22 cellular contexts compared by ENCODE assay signal in the genomic region with DNA sequence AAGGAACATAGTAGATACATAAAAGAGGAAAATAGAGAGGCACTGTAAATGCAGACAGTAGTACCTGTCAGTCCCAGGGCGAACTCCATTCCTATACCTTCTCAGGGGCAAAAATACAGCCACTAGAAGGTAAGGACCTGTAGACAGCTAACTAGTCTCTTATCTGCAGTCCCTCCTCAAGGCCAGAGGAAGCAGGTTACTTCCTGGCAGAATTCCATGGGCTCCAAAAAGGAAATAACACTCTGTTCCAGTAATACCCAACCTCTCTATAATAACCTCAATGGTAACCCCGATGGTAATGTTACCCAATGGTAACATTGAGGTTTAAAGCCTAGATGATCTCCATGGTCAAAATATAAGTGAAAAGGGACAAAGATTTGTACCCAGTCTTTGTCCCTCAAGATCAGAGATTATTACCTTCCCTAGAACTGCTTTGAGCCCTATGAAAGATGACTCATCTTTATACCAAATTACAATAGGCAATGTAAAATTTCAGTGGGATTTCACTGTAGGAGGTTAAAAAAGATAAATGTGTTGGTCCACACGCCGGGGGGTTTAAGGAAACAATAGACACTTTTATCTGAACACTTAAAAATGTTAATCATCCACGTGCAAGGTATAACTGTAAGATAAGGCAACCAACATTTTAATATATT.
DNase-seq lines count a peak whose midpoint lies in the region; ATAC-seq and TF ChIP-seq lines count a peak whose summit lies in the region.
"Had no signal": no experiment of that assay in that cellular context is flagged by ENCODE, and none has a peak within 500 bp of the region (broad histone marks: within the 10 kb centered on the region; RNA-seq: fewer than 3 reads in every experiment).

No MANE protein-coding gene starts in this region.

- H3K4me2 ChIP-seq in HCT116 (ENCODE audit: low read length) (peak overlapping the region; percentile 17; the same call in 1 of the 2 replicates), mesendoderm (ENCODE audit: low read length) (no peak overlapping the region)

- no peak overlapping the region for H2BK5ac ChIP-seq in mesendoderm (ENCODE audit: low read length)

- H3K4me1 ChIP-seq in HCT116 (ENCODE audit: control insufficient read depth in 1 of 2, insufficient read depth in 2 of 2, low read length in 2 of 2): peaks cover 7 to 10% of the 10 kb centered on the region in 2 experiments
- H3K4me1 ChIP-seq in mesendoderm (ENCODE audit: control insufficient read depth, low read depth, low read length): no peaks in the 10 kb centered on the region

- TF ChIP-seq POLR2A in HCT116 (IDR thresholded peaks at IDR 0.05; ENCODE audit: borderline replicate concordance, extremely low read depth, insufficient read depth, insufficient read length): no peak

- H3K27me3 ChIP-seq in HCT116 (ENCODE audit: insufficient read depth, low read length): no peaks in the 10 kb centered on the region
- H3K27me3 ChIP-seq in mesendoderm (ENCODE audit: insufficient read depth, low read length, poor library complexity): no peaks in the 10 kb centered on the region

- no peak overlapping the region for H2BK120ac ChIP-seq in mesendoderm (ENCODE audit: low read depth, low read length)

- H3K9ac ChIP-seq in HCT116 (ENCODE audit: low read length) (no peak overlapping the region), mesendoderm (ENCODE audit: low read length) (no peak overlapping the region)

- H3K36me3 Mint-ChIP-seq in endothelial cell (ENCODE audit: low read depth, unreplicated experiment) (no peaks in the 10 kb centered on the region), type B pancreatic cell (no peaks in the 10 kb centered on the region)
- no peaks in the 10 kb centered on the region for H3K36me3 Mint-ChIP-seq in activated CD8-positive, alpha-beta T cell treated with anti-CD3 and anti-CD28 coated beads, Interleukin-2, amount 10 ng/mL, durations not matched to agents 7 days and 5 days (ENCODE audit: low read depth)

- no peak for TF ChIP-seq RAD21 in HCT116 (IDR thresholded peaks at IDR 0.05; ENCODE audit: low read depth)

- intact Hi-C loops in HCT116 (cut with micrococcal nuclease): no loop called here

- no TSS peak for BruUV-seq in HCT116 (replicated peaks; lab: Mats Ljungman, UMichigan)

- POLR2A ChIA-PET in HCT116 (lab: Charles Lee): no interaction called here
- POLR2A ChIA-PET in activated CD8-positive, alpha-beta T cell treated with anti-CD3 and anti-CD28 coated beads, Interleukin-2, amount 10 ng/mL, durations not matched to agents 7 days and 5 days (lab: Charles Lee): no interaction called here

- no peak for DNase-seq in HCT116 (ENCODE audit: low read depth, low spot score)
- DNase-seq in NCI-H146 (lab: John Stamatoyannopoulos, UW): peak; percentile 46
- no peak for DNase-seq in endothelial cell (ENCODE audit: low spot score)
- peak; percentile 28 for DNase-seq in mesendoderm
- DNase-seq in type B pancreatic cell (ENCODE audit: extremely low spot score, unreplicated experiment): no peak
- no peak for DNase-seq in stimulated activated CD4-positive, alpha-beta T cell treated with anti-CD3 and anti-CD28 coated beads, Interleukin-4, amount 100 ng/mL, for 1 hour
- DNase-seq in activated CD8-positive, alpha-beta T cell treated with anti-CD3 and anti-CD28 coated beads, Interleukin-2, amount 10 ng/mL, durations not matched to agents 7 days and 5 days: no peak
- DNase-seq: ACHN, AML-193, COR-L47, DMS53, HCEC 1CT, KG1, NCI-H1048, NCI-H1436 treated with DMSO at 0.1 percent for 48 hours, NCI-H2081 treated with DMSO at 0.1 percent for 48 hours, NCI-H524 treated with DMSO at 0.1 percent for 48 hours, SHP77 treated with DMSO at 0.1 percent for 48 hours had no signal

- no peaks in the 10 kb centered on the region for H3K9me3 ChIP-seq in HCT116 (ENCODE audit: control insufficient read depth in 1 of 2, insufficient read depth in 1 of 2, low read depth in 1 of 2, low read length in 2 of 2)

- H4K8ac ChIP-seq in mesendoderm (ENCODE audit: low read depth, low read length): no peak overlapping the region

- H3K79me2 ChIP-seq in HCT116 (ENCODE audit: insufficient read depth, low read length): peaks cover 6% of the 10 kb centered on the region; the same call in 1 of the 2 replicates
- no peaks in the 10 kb centered on the region for H3K79me2 ChIP-seq in mesendoderm (ENCODE audit: control insufficient read depth, insufficient read depth, low read length)

- H3K27me3 Mint-ChIP-seq in endothelial cell (ENCODE audit: unreplicated experiment) (peaks cover 1% of the 10 kb centered on the region), type B pancreatic cell (no peaks in the 10 kb centered on the region)
- H3K27me3 Mint-ChIP-seq in activated CD8-positive, alpha-beta T cell treated with anti-CD3 and anti-CD28 coated beads, Interleukin-2, amount 10 ng/mL, durations not matched to agents 7 days and 5 days (ENCODE audit: low read depth): no peaks in the 10 kb centered on the region

- H2BK15ac ChIP-seq in mesendoderm (replicated peaks; ENCODE audit: low read depth): no peak overlapping the region

- H3K4me3 ChIP-seq in HCT116 (replicated peaks in 1 of 2; ENCODE audit: low read depth in 1 of 2, low read length in 2 of 2): no peak overlapping the region
- H3K4me3 ChIP-seq in mesendoderm (ENCODE audit: low read length): no peak overlapping the region

- no peak overlapping the region for H3K23ac ChIP-seq in mesendoderm (ENCODE audit: low read length)

- H3K27ac Mint-ChIP-seq in endothelial cell (ENCODE audit: unreplicated experiment) (peak overlapping the region; percentile 62), type B pancreatic cell (no peak overlapping the region)
- H3K27ac Mint-ChIP-seq in activated CD8-positive, alpha-beta T cell treated with anti-CD3 and anti-CD28 coated beads, Interleukin-2, amount 10 ng/mL, durations not matched to agents 7 days and 5 days: no peak overlapping the region
- H3K27ac Mint-ChIP-seq: CD14-positive monocyte had no signal

- H3K4ac ChIP-seq in mesendoderm (ENCODE audit: low read depth, low read length): no peak overlapping the region

- H3K27ac ChIP-seq in HCT116 (ENCODE audit: low read depth, low read length) (no peak overlapping the region), mesendoderm (ENCODE audit: low read depth, low read length) (no peak overlapping the region)
- H3K27ac ChIP-seq: HL-60 had no signal

- H3K56ac ChIP-seq in mesendoderm (ENCODE audit: low read length): no peak overlapping the region

- TF ChIP-seq CTCF in HCT116 (IDR thresholded peaks at IDR 0.05 in 2 of 3, conservative IDR thresholded peaks at IDR 0.05 in 1 of 3; ENCODE audit: borderline replicate concordance in 1 of 3, insufficient read depth in 1 of 3, low read depth in 2 of 3, low read length in 2 of 3) (no peak), endothelial cell (IDR thresholded peaks at IDR 0.05; ENCODE audit: unreplicated experiment) (no peak), type B pancreatic cell (conservative IDR thresholded peaks at IDR 0.05) (no peak)

- H3K9me2 ChIP-seq in HCT116 (ENCODE audit: insufficient read depth): no peaks in the 10 kb centered on the region

- peaks cover 8% of the 10 kb centered on the region for H3K4me1 Mint-ChIP-seq in endothelial cell (ENCODE audit: unreplicated experiment)
- H3K4me1 Mint-ChIP-seq in type B pancreatic cell (ENCODE audit: unreplicated experiment): no peaks in the 10 kb centered on the region
- no peaks in the 10 kb centered on the region for H3K4me1 Mint-ChIP-seq in activated CD8-positive, alpha-beta T cell treated with anti-CD3 and anti-CD28 coated beads, Interleukin-2, amount 10 ng/mL, durations not matched to agents 7 days and 5 days (ENCODE audit: low read depth)

- peak; percentile 50; the same call in 1 of the 2 replicates for ATAC-seq in HCT116
- no peak for ATAC-seq in HG03039 (IDR thresholded peaks at IDR 0.05; ENCODE audit: unreplicated experiment)
- no peak for ATAC-seq in activated CD8-positive, alpha-beta T cell treated with anti-CD3 and anti-CD28 coated beads, Interleukin-2, amount 10 ng/mL, durations not matched to agents 7 days and 5 days
- ATAC-seq: SK-N-SH treated with all-trans-retinoic acid at 6 μM for 48 hours had no signal

- peak overlapping the region; percentile 22 for H3K18ac ChIP-seq in mesendoderm (ENCODE audit: low read length)

- WGBS in mesendoderm (ENCODE audit: extremely low coverage, insufficient coverage, low lambda C conversion rate): no CpG with 5 or more reads among the region's 5 CpGs

- H3K9me3 Mint-ChIP-seq in endothelial cell (ENCODE audit: unreplicated experiment): no peaks in the 10 kb centered on the region
- no peaks in the 10 kb centered on the region for H3K9me3 Mint-ChIP-seq in type B pancreatic cell
- H3K9me3 Mint-ChIP-seq in activated CD8-positive, alpha-beta T cell treated with anti-CD3 and anti-CD28 coated beads, Interleukin-2, amount 10 ng/mL, durations not matched to agents 7 days and 5 days (ENCODE audit: insufficient read depth): no peaks in the 10 kb centered on the region
- H3K9me3 Mint-ChIP-seq: CD14-positive monocyte had no signal

- H2AK5ac ChIP-seq in mesendoderm (ENCODE audit: low read length): no peak overlapping the region

- H4K20me1 ChIP-seq in HCT116 (ENCODE audit: insufficient read depth): no peaks in the 10 kb centered on the region

- no peak overlapping the region for H4K5ac ChIP-seq in mesendoderm (ENCODE audit: low read length)

- H3K4me3 Mint-ChIP-seq in endothelial cell (ENCODE audit: unreplicated experiment): no peak overlapping the region
- H3K4me3 Mint-ChIP-seq in type B pancreatic cell: no peak overlapping the region
- no peak overlapping the region for H3K4me3 Mint-ChIP-seq in activated CD8-positive, alpha-beta T cell treated with anti-CD3 and anti-CD28 coated beads, Interleukin-2, amount 10 ng/mL, durations not matched to agents 7 days and 5 days
- H3K4me3 Mint-ChIP-seq: CD14-positive monocyte had no signal

- RAD21 ChIA-PET in HCT116 (lab: Charles Lee; ENCODE audit: low non-redundant PET in 1 of 2, low total read pairs in 2 of 2, uncharacterized antibody in 2 of 2, unreplicated experiment in 2 of 2): no interaction called here

- no peak overlapping the region for H2AFZ ChIP-seq in HCT116 (ENCODE audit: low read depth, low read length, poor library complexity, severe bottlenecking)

- no peaks in the 10 kb centered on the region for H3K79me1 ChIP-seq in mesendoderm (ENCODE audit: low read length)

- CTCF ChIA-PET in HCT116 (lab: Charles Lee): no interaction called here
- CTCF ChIA-PET in activated CD8-positive, alpha-beta T cell treated with anti-CD3 and anti-CD28 coated beads, Interleukin-2, amount 10 ng/mL, durations not matched to agents 7 days and 5 days (lab: Charles Lee): no interaction called here

- H3K36me3 ChIP-seq in HCT116 (ENCODE audit: control insufficient read depth in 1 of 2, insufficient read depth in 2 of 2, low read length in 2 of 2) (no peaks in the 10 kb centered on the region), mesendoderm (ENCODE audit: control insufficient read depth, insufficient read depth, low read length) (no peaks in the 10 kb centered on the region)

TF ChIP-seq in HCT116, 20 proteins besides CTCF, POLR2A, EP300 and RAD21:
- peak; percentile 33; the same call in 1 of the 2 replicates for TF ChIP-seq FOSL1 (IDR thresholded peaks at IDR 0.05; ENCODE audit: low read depth)
- TF ChIP-seq POLR2AphosphoS5 (IDR thresholded peaks at IDR 0.05; ENCODE audit: low read depth, low read length): no peak
- no peak for TF ChIP-seq YY1 (IDR thresholded peaks at IDR 0.05; ENCODE audit: extremely low read depth, insufficient replicate concordance, low read depth, low read length)

Comparison
In these comparisons a context has a peak if more than half of its experiments do, and no peak if none do; other contexts are left out.
1. DNase-seq: peak in NCI-H146 (single experiment) and mesendoderm (single experiment); none in HCT116 (single experiment), endothelial cell (single experiment), type B pancreatic cell (single experiment), stimulated activated CD4-positive, alpha-beta T cell treated with anti-CD3 and anti-CD28 coated beads, Interleukin-4, amount 100 ng/mL, for 1 hour (single experiment) and activated CD8-positive, alpha-beta T cell treated with anti-CD3 and anti-CD28 coated beads, Interleukin-2, amount 10 ng/mL, durations not matched to agents 7 days and 5 days (single experiment).